ENCODE assay signal across 21 cellular contexts in the genomic region with DNA sequence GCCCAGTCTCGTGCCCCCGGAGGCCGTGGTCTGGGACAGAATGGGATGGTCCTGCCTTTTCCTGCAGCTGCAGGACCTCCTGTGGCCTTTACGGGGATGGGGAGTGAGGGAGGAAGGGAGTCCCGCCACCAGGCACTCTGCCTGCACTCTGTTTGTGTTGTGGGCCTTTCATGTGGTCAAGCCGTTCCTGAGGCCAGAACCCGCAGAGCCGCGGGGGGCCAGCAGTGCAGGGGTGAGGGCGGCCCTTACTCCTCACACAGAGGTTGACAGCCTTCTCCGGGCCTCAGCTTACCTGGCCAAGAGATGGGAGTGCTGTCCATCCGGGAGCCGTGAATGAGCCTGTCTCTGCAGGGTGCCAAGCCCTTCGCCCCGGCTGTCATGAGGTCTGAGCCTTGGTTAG.
"Had no signal": no experiment of that assay in that cellular context is flagged by ENCODE, and none has a peak within 500 bp of the region (broad histone marks: within the 10 kb centered on the region; RNA-seq: fewer than 3 reads in every experiment).

No MANE protein-coding gene starts in this region.

- H3K4me3 ChIP-seq: cardiac muscle cell, esophagus squamous epithelium, lung, tibial artery had no signal

- ATAC-seq: activated CD4-positive, CD25-positive, alpha-beta regulatory T cell treated with anti-CD3 and anti-CD28 coated beads, Interleukin-2, amount 50 U/mL, for 24 hours; activated naive CD8-positive, alpha-beta T cell treated with anti-CD3 and anti-CD28 coated beads, Interleukin-2, amount 50 U/mL, for 24 hours; activated T-cell treated with anti-CD3 and anti-CD28 coated beads, Interleukin-2, amount 50 U/mL, for 4 hours; effector memory CD8-positive, alpha-beta T cell; left colon; natural killer cell treated with Interleukin-12 subunit alpha and Interleukin-12 subunit beta and Interleukin-15 and Interleukin-18, amount 100 ng/mL, for 72 hours had no signal

- H3K27me3 Mint-ChIP-seq: activated naive CD4-positive, alpha-beta T cell treated with anti-CD3 and anti-CD28 coated beads, Interleukin-2, amount 10 ng/mL, durations not matched to agents 7 days and 5 days; activated naive CD8-positive, alpha-beta T cell treated with anti-CD3 and anti-CD28 coated beads, Interleukin-2, amount 50 U/mL, for 24 hours; effector memory CD8-positive, alpha-beta T cell; natural killer cell treated with Interleukin-12 subunit alpha and Interleukin-12 subunit beta and Interleukin-15 and Interleukin-18, amount 100 ng/mL, for 72 hours had no signal

- H3K27me3 ChIP-seq: cardiac muscle cell, esophagus squamous epithelium had no signal

- H3K9me3 Mint-ChIP-seq: activated naive CD4-positive, alpha-beta T cell treated with anti-CD3 and anti-CD28 coated beads, Interleukin-2, amount 10 ng/mL, durations not matched to agents 7 days and 5 days; activated naive CD8-positive, alpha-beta T cell treated with anti-CD3 and anti-CD28 coated beads, Interleukin-2, amount 50 U/mL, for 24 hours; activated T-cell treated with anti-CD3 and anti-CD28 coated beads, Interleukin-2, amount 50 U/mL, for 4 hours; effector memory CD8-positive, alpha-beta T cell; mesothelial cell of epicardium; natural killer cell treated with Interleukin-12 subunit alpha and Interleukin-12 subunit beta and Interleukin-15 and Interleukin-18, amount 100 ng/mL, for 72 hours had no signal

- H3K27ac Mint-ChIP-seq: activated naive CD4-positive, alpha-beta T cell treated with anti-CD3 and anti-CD28 coated beads, Interleukin-2, amount 10 ng/mL, durations not matched to agents 7 days and 5 days; activated naive CD8-positive, alpha-beta T cell treated with anti-CD3 and anti-CD28 coated beads, Interleukin-2, amount 50 U/mL, for 24 hours; mesothelial cell of epicardium; natural killer cell treated with Interleukin-12 subunit alpha and Interleukin-12 subunit beta and Interleukin-15 and Interleukin-18, amount 100 ng/mL, for 72 hours had no signal

- H3K4me1 ChIP-seq: esophagus squamous epithelium, tibial artery had no signal

- H3K36me3 Mint-ChIP-seq: activated naive CD4-positive, alpha-beta T cell treated with anti-CD3 and anti-CD28 coated beads, Interleukin-2, amount 10 ng/mL, durations not matched to agents 7 days and 5 days; mesothelial cell of epicardium; natural killer cell treated with Interleukin-12 subunit alpha and Interleukin-12 subunit beta and Interleukin-15 and Interleukin-18, amount 100 ng/mL, for 72 hours had no signal

- H3K9me3 ChIP-seq: esophagus squamous epithelium had no signal

- DNase-seq: activated CD4-positive, alpha-beta T cell treated with anti-CD3 and anti-CD28 coated beads, Interleukin-2, amount 50 U/mL, for 1 hour; activated CD8-positive, alpha-beta memory T cell treated with anti-CD3 and anti-CD28 coated beads, Interleukin-2, amount 50 U/mL, for 4 hours; activated effector memory CD4-positive, alpha-beta T cell treated with Interleukin-2 at 50 U/mL for 16 hours; activated naive CD4-positive, alpha-beta T cell treated with anti-CD3 and anti-CD28 coated beads, Interleukin-2, amount 10 ng/mL, durations not matched to agents 7 days and 5 days; activated naive CD8-positive, alpha-beta T cell treated with anti-CD3 and anti-CD28 coated beads, Interleukin-2, amount 50 U/mL, for 24 hours; activated T-cell treated with anti-CD3 and anti-CD28 coated beads, Interleukin-2, amount 50 U/mL, for 4 hours; anterior cingulate cortex; dermis blood vessel endothelial cell; effector memory CD8-positive, alpha-beta T cell; esophagus squamous epithelium; left colon; occipital lobe; stimulated activated CD4-positive, alpha-beta T cell treated with anti-CD3 and anti-CD28 coated beads, Interleukin-2, amount 100 ng/mL, for 24 hours; stimulated activated naive CD4-positive, alpha-beta T cell treated with Interleukin-2 at 50 U/mL for 16 hours; T1000; tibial artery had no signal

- H3K36me3 ChIP-seq: cardiac muscle cell, esophagus squamous epithelium, tibial artery had no signal

- H3K27ac ChIP-seq: cardiac muscle cell, esophagus squamous epithelium, tibial artery had no signal

- H3K4me1 Mint-ChIP-seq: activated naive CD4-positive, alpha-beta T cell treated with anti-CD3 and anti-CD28 coated beads, Interleukin-2, amount 10 ng/mL, durations not matched to agents 7 days and 5 days; activated naive CD8-positive, alpha-beta T cell treated with anti-CD3 and anti-CD28 coated beads, Interleukin-2, amount 50 U/mL, for 24 hours; mesothelial cell of epicardium had no signal

- H3K4me3 Mint-ChIP-seq: activated naive CD4-positive, alpha-beta T cell treated with anti-CD3 and anti-CD28 coated beads, Interleukin-2, amount 10 ng/mL, durations not matched to agents 7 days and 5 days; activated naive CD8-positive, alpha-beta T cell treated with anti-CD3 and anti-CD28 coated beads, Interleukin-2, amount 50 U/mL, for 24 hours; activated T-cell treated with anti-CD3 and anti-CD28 coated beads, Interleukin-2, amount 50 U/mL, for 4 hours; effector memory CD8-positive, alpha-beta T cell; mesothelial cell of epicardium; natural killer cell treated with Interleukin-12 subunit alpha and Interleukin-12 subunit beta and Interleukin-15 and Interleukin-18, amount 100 ng/mL, for 72 hours had no signal
